In the genomic region with DNA sequence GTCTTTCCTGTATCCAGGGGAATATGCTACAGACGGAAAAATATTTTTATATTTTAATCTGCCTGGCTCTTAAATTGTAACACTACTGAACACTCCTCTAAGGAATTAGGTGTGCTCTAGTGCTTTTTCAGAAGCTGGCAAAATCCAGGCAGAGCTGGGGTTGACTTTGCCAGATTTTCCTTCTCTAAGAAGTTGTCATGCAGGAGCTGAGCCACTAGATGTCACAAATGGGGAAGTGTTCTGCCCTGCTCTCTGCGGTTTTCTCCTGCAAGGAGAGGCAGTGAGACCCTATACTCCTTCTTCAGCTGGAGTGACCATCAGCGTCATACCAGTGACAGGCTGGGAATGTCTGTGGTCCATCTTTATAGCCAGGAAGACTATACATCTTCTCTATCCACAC, we compare ENCODE assay signal across 9 cellular contexts.
DNase-seq lines count a peak whose midpoint lies in the region; ATAC-seq, FAIRE-seq and TF ChIP-seq lines count a peak whose summit lies in the region.
"Had no signal": no experiment of that assay in that cellular context is flagged by ENCODE, and none has a peak within 500 bp of the region (broad histone marks: within the 10 kb centered on the region; RNA-seq: fewer than 3 reads in every experiment).

No MANE protein-coding gene starts in this region.

- no peaks in the 10 kb centered on the region for H4K20me1 ChIP-seq in HepG2 (ENCODE audit: insufficient read depth, low read length)

- H3K27ac ChIP-seq in caudate nucleus (ENCODE audit: low read depth, low read length), result no peak overlapping the region
- no peak overlapping the region for H3K27ac ChIP-seq in HepG2 (ENCODE audit: extremely low read length, insufficient read depth, low read length)
- H3K27ac ChIP-seq: skin epidermis had no signal

- in situ Hi-C loops in HepG2 (cut with HindIII; ENCODE audit: extremely low pct_ligation_motif_present, low pct_unique_long_range_greater_than_20kb), result no loop called here

- H3K27me3 ChIP-seq in HepG2 (ENCODE audit: control insufficient read depth in 1 of 2, insufficient read depth in 2 of 2, low read length in 2 of 2), result no peaks in the 10 kb centered on the region

- no peaks in the 10 kb centered on the region for H3K79me2 ChIP-seq in HepG2 (ENCODE audit: insufficient read depth, low read length)

- TF ChIP-seq RAD21 in HepG2 (CRISPR knock-in tag; IDR thresholded peaks at IDR 0.05), result no peak

- no TSS peak for BruUV-seq in HepG2 (replicated peaks; lab: Mats Ljungman, UMichigan)

- no peak overlapping the region for H3K4me2 ChIP-seq in HepG2 (ENCODE audit: low read depth, low read length)

- DNase-seq in ELR (ENCODE audit: low read depth) (peak; percentile 55), NCI-H774 (lab: John Stamatoyannopoulos, UW) (peak; percentile 36), caudate nucleus (lab: John Stamatoyannopoulos, UW) (peak in 44 of 61 donors; percentile 1 to 63 (median 24)), HepG2 (ENCODE audit: low spot score) (peak; percentile 15)
- no peak for DNase-seq in central memory CD4-positive, alpha-beta T cell
- no peak for DNase-seq in activated CD4-positive, alpha-beta T cell treated with anti-CD3 and anti-CD28 coated beads, Interleukin-2, amount 50 U/mL, for 4 hours

- peak; percentile 48 for TF ChIP-seq CTCF in HepG2 (CRISPR knock-in tag; IDR thresholded peaks at IDR 0.05)

- no peak overlapping the region for H3K4me3 ChIP-seq in HepG2 (replicated peaks in 1 of 3; ENCODE audit: insufficient read depth in 1 of 3, low read depth in 2 of 3, low read length in 3 of 3)
- H3K4me3 ChIP-seq: skin epidermis had no signal

- 0% methylated on average over 3 of the region's 3 CpGs for WGBS in HepG2 (ENCODE audit: low lambda C conversion rate)

- peak; percentile 73 for ATAC-seq in HG02642 (IDR thresholded peaks at IDR 0.05; ENCODE audit: poor library complexity, unreplicated experiment)
- ATAC-seq in HepG2, result peak; percentile 88
- ATAC-seq in GM19023 (IDR thresholded peaks at IDR 0.05; ENCODE audit: unreplicated experiment), result no peak

- POLR2A ChIA-PET in HepG2 (lab: Yijun Ruan, JAX), result no interaction called here

- CTCF ChIA-PET in HepG2 (lab: Yijun Ruan, JAX; ENCODE audit: low intra/inter-chr PET ratio, low total read pairs), result no interaction called here

- intact Hi-C loops in HepG2 (cut with micrococcal nuclease; ENCODE audit: unreplicated experiment), result no loop called here

- no peaks in the 10 kb centered on the region for H3K4me1 ChIP-seq in HepG2 (ENCODE audit: insufficient read depth, low read length)

- FAIRE-seq in HepG2 (lab: Jason Lieb, UNC), result peak; percentile 76

- TF ChIP-seq POLR2A in HepG2 (IDR thresholded peaks at IDR 0.05; ENCODE audit: insufficient read depth in 1 of 2, low read depth in 2 of 2, low read length in 2 of 2), result no peak

- peaks cover 9% of the 10 kb centered on the region; the same call in 1 of the 2 replicates for H3K9me3 ChIP-seq in HepG2 (ENCODE audit: low read length)

- no peak overlapping the region for H2AFZ ChIP-seq in HepG2 (ENCODE audit: low read length)

- no peaks in the 10 kb centered on the region for H3K36me3 ChIP-seq in HepG2 (replicated peaks in 1 of 2; ENCODE audit: control insufficient read depth in 1 of 2, insufficient read depth in 2 of 2, low read length in 2 of 2)

- no peak overlapping the region for H3K9ac ChIP-seq in HepG2 (ENCODE audit: insufficient read depth, low read depth, low read length)

- TF ChIP-seq EP300 in HepG2 (IDR thresholded peaks at IDR 0.05; ENCODE audit: low read depth in 2 of 2, low read length in 2 of 2) (no peak), HepG2 (CRISPR knock-in tag; IDR thresholded peaks at IDR 0.05; ENCODE audit: borderline replicate concordance) (no peak)

TF ChIP-seq in HepG2, 621 proteins besides CTCF, POLR2A, EP300 and RAD21:
- TF ChIP-seq SMC3 (IDR thresholded peaks at IDR 0.05; ENCODE audit: low read length), result peak; percentile 19; the same call in 1 of the 2 replicates
- TF ChIP-seq STAG1 (CRISPR knock-in tag; IDR thresholded peaks at IDR 0.05), result peak; percentile 26
- no peak for TF ChIP-seq ZNF335 (CRISPR knock-in tag; IDR thresholded peaks at IDR 0.05)

Comparison
In these comparisons a context has a peak if more than half of its experiments do, and no peak if none do; other contexts are left out.
1. DNase-seq: peak in ELR (single experiment), NCI-H774 (single experiment), caudate nucleus (44 of 61) and HepG2 (single experiment); none in central memory CD4-positive, alpha-beta T cell (single experiment) and activated CD4-positive, alpha-beta T cell treated with anti-CD3 and anti-CD28 coated beads, Interleukin-2, amount 50 U/mL, for 4 hours (0 of 2).